In the genomic region with DNA sequence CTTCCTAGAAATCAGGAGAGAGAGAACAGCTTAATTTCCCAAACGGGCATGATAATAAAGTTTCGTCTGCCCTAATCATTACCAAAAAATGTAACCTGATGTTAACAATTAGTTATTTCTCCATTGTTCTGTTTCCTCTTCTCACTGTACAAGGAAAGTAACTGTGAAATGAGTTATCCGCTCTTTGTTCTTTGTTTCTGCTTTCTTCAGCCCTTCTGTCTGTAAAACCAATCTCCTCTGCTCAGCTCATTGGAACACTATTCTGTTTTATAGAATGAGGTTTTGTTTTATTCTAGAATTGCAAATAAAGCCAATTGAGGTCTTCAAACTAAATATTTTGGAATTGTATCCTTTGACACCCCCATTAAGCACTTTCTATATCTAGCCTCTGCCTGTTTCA, we compare ENCODE assay signal across 26 cellular contexts.
"Had no signal": no experiment of that assay in that cellular context is flagged by ENCODE, and none has a peak within 500 bp of the region (broad histone marks: within the 10 kb centered on the region; RNA-seq: fewer than 3 reads in every experiment).

No MANE protein-coding gene starts in this region.

- H3K27ac ChIP-seq: body of pancreas, esophagus muscularis mucosa, gastroesophageal sphincter had no signal

- H3K36me3 ChIP-seq: esophagus muscularis mucosa, gastroesophageal sphincter had no signal

- H3K27me3 ChIP-seq: body of pancreas, esophagus muscularis mucosa, gastroesophageal sphincter had no signal

- H3K4me3 Mint-ChIP-seq: activated CD4-positive, alpha-beta memory T cell treated with anti-CD3 and anti-CD28 coated beads, Interleukin-2, amount 10 ng/mL, durations not matched to agents 7 days and 5 days; activated CD4-positive, alpha-beta T cell treated with anti-CD3 and anti-CD28 coated beads, Interleukin-2, amount 10 ng/mL, durations not matched to agents 7 days and 5 days; activated naive CD4-positive, alpha-beta T cell treated with anti-CD3 and anti-CD28 coated beads for 36 hours; activated naive CD8-positive, alpha-beta T cell; activated T-cell treated with anti-CD3 and anti-CD28 coated beads, Interleukin-2, amount 50 U/mL, for 4 hours; activated T-helper 1 cell treated with anti-CD3 and anti-CD28 coated beads, Interleukin-12 subunit alpha, Interleukin-12 subunit beta, Interleukin-2, Interleukin-4 antibody, amounts not matched to agents 30 ng/mL and 10 ng/mL and 1 ng/mL, durations not matched to agents 14 hours and 24 hours and 36 hours; effector memory CD8-positive, alpha-beta T cell had no signal

- H3K4me3 ChIP-seq: body of pancreas, esophagus muscularis mucosa, gastroesophageal sphincter had no signal

- DNase-seq: activated CD4-positive, alpha-beta memory T cell treated with anti-CD3 and anti-CD28 coated beads, Interleukin-2, amount 10 ng/mL, durations not matched to agents 7 days and 5 days; activated CD4-positive, alpha-beta T cell treated with anti-CD3 and anti-CD28 coated beads for 1 hour; activated CD4-positive, alpha-beta T cell treated with anti-CD3 and anti-CD28 coated beads for 4 hours; activated CD4-positive, alpha-beta T cell treated with anti-CD3 and anti-CD28 coated beads, Interleukin-2, amount 10 ng/mL, durations not matched to agents 7 days and 5 days; activated CD4-positive, alpha-beta T cell treated with anti-CD3 and anti-CD28 coated beads, Interleukin-2, amount 50 U/mL, for 4 hours; activated CD8-positive, alpha-beta memory T cell treated with anti-CD3 and anti-CD28 coated beads, Interleukin-2, amount 50 U/mL, for 48 hours; activated effector memory CD4-positive, alpha-beta T cell treated with anti-CD3 and anti-CD28 coated beads, Interleukin-2, amount 50 U/mL, for 16 hours; activated naive CD4-positive, alpha-beta T cell treated with anti-CD3 and anti-CD28 coated beads for 36 hours; activated T-cell treated with anti-CD3 and anti-CD28 coated beads, Interleukin-2, amount 50 U/mL, for 4 hours; amniotic stem cell; anterior cingulate cortex; body of pancreas; caudate nucleus; cortex of kidney; dermis blood vessel endothelial cell; effector CD4-positive, alpha-beta T cell; effector memory CD8-positive, alpha-beta T cell; erythroblast; foreskin melanocyte; head of caudate nucleus; T-helper 2 cell had no signal

- H3K4me1 ChIP-seq: body of pancreas, esophagus muscularis mucosa, gastroesophageal sphincter had no signal

- H3K27me3 Mint-ChIP-seq: activated naive CD8-positive, alpha-beta T cell; effector memory CD8-positive, alpha-beta T cell had no signal

- H3K9me3 Mint-ChIP-seq: activated CD4-positive, alpha-beta memory T cell treated with anti-CD3 and anti-CD28 coated beads, Interleukin-2, amount 10 ng/mL, durations not matched to agents 7 days and 5 days; activated CD4-positive, alpha-beta T cell treated with anti-CD3 and anti-CD28 coated beads, Interleukin-2, amount 10 ng/mL, durations not matched to agents 7 days and 5 days; activated naive CD4-positive, alpha-beta T cell treated with anti-CD3 and anti-CD28 coated beads for 36 hours; activated T-cell treated with anti-CD3 and anti-CD28 coated beads, Interleukin-2, amount 50 U/mL, for 4 hours; activated T-helper 1 cell treated with anti-CD3 and anti-CD28 coated beads, Interleukin-12 subunit alpha, Interleukin-12 subunit beta, Interleukin-2, Interleukin-4 antibody, amounts not matched to agents 30 ng/mL and 10 ng/mL and 1 ng/mL, durations not matched to agents 14 hours and 24 hours and 36 hours; activated T-helper 2 cell treated with anti-CD3 and anti-CD28 coated beads, Interferon-gamma antibody, Interleukin-2, Interleukin-4, amounts not matched to agents 10 μg/mL and 5 μg/mL and 100 μg/mL, durations not matched to agents 14 hours and 24 hours and 36 hours; effector memory CD8-positive, alpha-beta T cell had no signal

- H3K36me3 Mint-ChIP-seq: activated naive CD8-positive, alpha-beta T cell had no signal

- H3K27ac Mint-ChIP-seq: activated CD4-positive, alpha-beta memory T cell treated with anti-CD3 and anti-CD28 coated beads, Interleukin-2, amount 10 ng/mL, durations not matched to agents 7 days and 5 days; activated CD4-positive, alpha-beta T cell treated with anti-CD3 and anti-CD28 coated beads, Interleukin-2, amount 10 ng/mL, durations not matched to agents 7 days and 5 days; activated naive CD4-positive, alpha-beta T cell treated with anti-CD3 and anti-CD28 coated beads for 36 hours; activated naive CD8-positive, alpha-beta T cell; activated T-helper 1 cell treated with anti-CD3 and anti-CD28 coated beads, Interleukin-12 subunit alpha, Interleukin-12 subunit beta, Interleukin-2, Interleukin-4 antibody, amounts not matched to agents 30 ng/mL and 10 ng/mL and 1 ng/mL, durations not matched to agents 14 hours and 24 hours and 36 hours; activated T-helper 2 cell treated with anti-CD3 and anti-CD28 coated beads, Interferon-gamma antibody, Interleukin-2, Interleukin-4, amounts not matched to agents 10 μg/mL and 5 μg/mL and 100 μg/mL, durations not matched to agents 14 hours and 24 hours and 36 hours; effector memory CD8-positive, alpha-beta T cell had no signal

- H3K9me3 ChIP-seq: body of pancreas, esophagus muscularis mucosa, gastroesophageal sphincter had no signal

- ATAC-seq: activated T-cell treated with anti-CD3 and anti-CD28 coated beads, Interleukin-2, amount 50 U/mL, for 4 hours; body of pancreas; effector memory CD8-positive, alpha-beta T cell; gastroesophageal sphincter had no signal
